Comparison of ENCODE assay signal across 13 cellular contexts in genomic region chr3:157700405-157700804, GRCh38.
A peak's percentile ranks its signal among the peaks of the same experiment; 100 is the strongest.
DNase-seq lines count a peak whose midpoint lies in the region; ATAC-seq and TF ChIP-seq lines count a peak whose summit lies in the region.
"Had no signal": no experiment of that assay in that cellular context is flagged by ENCODE, and none has a peak within 500 bp of the region (broad histone marks: within the 10 kb centered on the region; RNA-seq: fewer than 3 reads in every experiment).

No MANE protein-coding gene starts in this region.

- no peak overlapping the region for H2AFZ ChIP-seq in SK-N-SH (ENCODE audit: low read depth)

- peaks cover 0 to 10% of the 10 kb centered on the region in 2 experiments; a peak in 2 of 4 replicates for H3K4me1 ChIP-seq in SK-N-SH (ENCODE audit: control insufficient read depth in 1 of 2, insufficient read depth in 2 of 2, low read depth in 1 of 2, low read length in 1 of 2)
- H3K4me1 ChIP-seq: heart left ventricle, spleen had no signal

- H3K79me2 ChIP-seq in SK-N-SH (ENCODE audit: insufficient read depth), result no peaks in the 10 kb centered on the region

- no peaks in the 10 kb centered on the region for H3K9me3 ChIP-seq in SK-N-SH

- POLR2A ChIA-PET in SK-N-SH (lab: Yijun Ruan, JAX), result no interaction called here
- POLR2A ChIA-PET in activated CD4-positive, alpha-beta memory T cell treated with anti-CD3 and anti-CD28 coated beads, Interleukin-2, amount 10 ng/mL, durations not matched to agents 7 days and 5 days (lab: Charles Lee), result no interaction called here

- H3K4me3 Mint-ChIP-seq in activated CD4-positive, alpha-beta memory T cell treated with anti-CD3 and anti-CD28 coated beads, Interleukin-2, amount 10 ng/mL, durations not matched to agents 7 days and 5 days, result no peak overlapping the region
- H3K4me3 Mint-ChIP-seq: activated CD4-positive, alpha-beta T cell treated with anti-CD3 and anti-CD28 coated beads, Interleukin-2, amount 10 ng/mL, durations not matched to agents 7 days and 5 days had no signal

- CTCF ChIA-PET in SK-N-SH (lab: Yijun Ruan, JAX), result interaction anchor here (1.2 kb wide), 1 partner anchor 831 kb away, joined by 4 read pairs; no protein-coding TSS in a partner anchor
- CTCF ChIA-PET in activated CD4-positive, alpha-beta memory T cell treated with anti-CD3 and anti-CD28 coated beads, Interleukin-2, amount 10 ng/mL, durations not matched to agents 7 days and 5 days (lab: Charles Lee), result no interaction called here

- H3K9me3 Mint-ChIP-seq in activated CD4-positive, alpha-beta memory T cell treated with anti-CD3 and anti-CD28 coated beads, Interleukin-2, amount 10 ng/mL, durations not matched to agents 7 days and 5 days, result no peaks in the 10 kb centered on the region
- H3K9me3 Mint-ChIP-seq: activated CD4-positive, alpha-beta T cell treated with anti-CD3 and anti-CD28 coated beads, Interleukin-2, amount 10 ng/mL, durations not matched to agents 7 days and 5 days had no signal

- 67% methylated on average over 3 of the region's 3 CpGs for WGBS in SK-N-SH (ENCODE audit: low lambda C conversion rate)

- no peaks in the 10 kb centered on the region for H3F3A ChIP-seq in SK-N-SH (replicated peaks; ENCODE audit: insufficient read depth)

- ATAC-seq in omental fat pad (ENCODE audit: low FRiP score), result no peak
- ATAC-seq: heart left ventricle; stimulated activated naive CD8-positive, alpha-beta T cell treated with anti-CD3 and anti-CD28 coated beads, Interleukin-15, Interleukin-2, amounts not matched to agents 100 U/mL and 50 U/mL, for 24 hours had no signal

- H4K20me1 ChIP-seq in SK-N-SH (ENCODE audit: insufficient read depth), result no peaks in the 10 kb centered on the region

- no peaks in the 10 kb centered on the region for H3K9me2 ChIP-seq in SK-N-SH

- H3K27ac Mint-ChIP-seq in activated CD4-positive, alpha-beta memory T cell treated with anti-CD3 and anti-CD28 coated beads, Interleukin-2, amount 10 ng/mL, durations not matched to agents 7 days and 5 days, result no peak overlapping the region
- H3K27ac Mint-ChIP-seq: activated CD4-positive, alpha-beta T cell treated with anti-CD3 and anti-CD28 coated beads, Interleukin-2, amount 10 ng/mL, durations not matched to agents 7 days and 5 days had no signal

- H3K27me3 Mint-ChIP-seq in activated CD4-positive, alpha-beta memory T cell treated with anti-CD3 and anti-CD28 coated beads, Interleukin-2, amount 10 ng/mL, durations not matched to agents 7 days and 5 days, result no peaks in the 10 kb centered on the region
- H3K27me3 Mint-ChIP-seq: activated CD4-positive, alpha-beta T cell treated with anti-CD3 and anti-CD28 coated beads, Interleukin-2, amount 10 ng/mL, durations not matched to agents 7 days and 5 days had no signal

- H3K36me3 ChIP-seq in SK-N-SH (replicated peaks in 1 of 2; ENCODE audit: control insufficient read depth in 1 of 2, insufficient read depth in 2 of 2, low read length in 1 of 2), result no peaks in the 10 kb centered on the region
- H3K36me3 ChIP-seq: heart left ventricle, spleen had no signal

- no peak overlapping the region for H3K4me2 ChIP-seq in SK-N-SH

- H3K27ac ChIP-seq in C4-2B, result no peak overlapping the region
- H3K27ac ChIP-seq in SK-N-SH (ENCODE audit: low read depth in 2 of 2, low read length in 1 of 2), result no peak overlapping the region
- H3K27ac ChIP-seq: heart left ventricle, spleen had no signal

- no peak overlapping the region for H3K9ac ChIP-seq in SK-N-SH

- H3K27me3 ChIP-seq in SK-N-SH (ENCODE audit: insufficient read depth), result no peaks in the 10 kb centered on the region
- H3K27me3 ChIP-seq: spleen had no signal

- H3K4me3 ChIP-seq in SK-N-SH (ENCODE audit: low read depth in 2 of 2, low read length in 1 of 2) (no peak overlapping the region), fibroblast of villous mesenchyme (ENCODE audit: low read depth, low read length) (no peak overlapping the region)
- H3K4me3 ChIP-seq: heart left ventricle, spleen had no signal

- no peaks in the 10 kb centered on the region for H3K36me3 Mint-ChIP-seq in activated CD4-positive, alpha-beta memory T cell treated with anti-CD3 and anti-CD28 coated beads, Interleukin-2, amount 10 ng/mL, durations not matched to agents 7 days and 5 days (ENCODE audit: low read depth)

- TF ChIP-seq RAD21 in SK-N-SH (IDR thresholded peaks at IDR 0.05; ENCODE audit: low read length), result peak; percentile 43

- peak; percentile 56 for DNase-seq in HT1080 (ENCODE audit: low read depth)
- DNase-seq in SK-N-SH, result no peak
- no peak for DNase-seq in fibroblast of villous mesenchyme (ENCODE audit: low read depth)
- DNase-seq in DMS153 (lab: John Stamatoyannopoulos, UW), result no peak
- no peak for DNase-seq in activated CD4-positive, alpha-beta memory T cell treated with anti-CD3 and anti-CD28 coated beads, Interleukin-2, amount 10 ng/mL, durations not matched to agents 7 days and 5 days
- DNase-seq in NCI-H1092 (lab: John Stamatoyannopoulos, UW), result no peak
- no peak for DNase-seq in omental fat pad (ENCODE audit: low spot score)
- DNase-seq: activated CD4-positive, alpha-beta T cell treated with anti-CD3 and anti-CD28 coated beads, Interleukin-2, amount 10 ng/mL, durations not matched to agents 7 days and 5 days; heart left ventricle; NCI-H510A treated with DMSO at 0.1 percent for 48 hours; spleen; stimulated activated naive CD8-positive, alpha-beta T cell treated with anti-CD3 and anti-CD28 coated beads, Interleukin-15, Interleukin-2, amounts not matched to agents 100 U/mL and 50 U/mL, for 24 hours had no signal

- H3K4me1 Mint-ChIP-seq in activated CD4-positive, alpha-beta memory T cell treated with anti-CD3 and anti-CD28 coated beads, Interleukin-2, amount 10 ng/mL, durations not matched to agents 7 days and 5 days, result no peaks in the 10 kb centered on the region
- H3K4me1 Mint-ChIP-seq: activated CD4-positive, alpha-beta T cell treated with anti-CD3 and anti-CD28 coated beads, Interleukin-2, amount 10 ng/mL, durations not matched to agents 7 days and 5 days had no signal

- TF ChIP-seq CTCF in C4-2B (conservative IDR thresholded peaks at IDR 0.05), result peak; percentile 28; the same call in 1 of the 2 replicates
- 0 out of 2 replicates have a peak, but pooled peaks have one; percentile 15 for TF ChIP-seq CTCF in SK-N-SH (IDR thresholded peaks at IDR 0.05)
- TF ChIP-seq CTCF in fibroblast of villous mesenchyme (IDR thresholded peaks at IDR 0.05; ENCODE audit: insufficient read depth, low read depth, low read length), result peak; percentile 8
- TF ChIP-seq CTCF in omental fat pad (IDR thresholded peaks at IDR 0.05), result no peak

- no peak for TF ChIP-seq EP300 in SK-N-SH (IDR thresholded peaks at IDR 0.05; ENCODE audit: borderline replicate concordance in 1 of 2, low read depth in 1 of 2, low read length in 1 of 2)

TF ChIP-seq in SK-N-SH, 30 proteins besides CTCF, POLR2A, EP300 and RAD21 (continues in another document):
- no peak for TF ChIP-seq REST (IDR thresholded peaks at IDR 0.05; ENCODE audit: low read depth, low read length)
- no peak for TF ChIP-seq POLR2AphosphoS5 (IDR thresholded peaks at IDR 0.05; ENCODE audit: low read depth, low read length)
- no peak for TF ChIP-seq ELF1 (IDR thresholded peaks at IDR 0.05)
- TF ChIP-seq CHD2 (IDR thresholded peaks at IDR 0.05; ENCODE audit: low read length, partially characterized antibody), result no peak
- no peak for TF ChIP-seq NFIC (IDR thresholded peaks at IDR 0.05; ENCODE audit: borderline replicate concordance)
- no peak for TF ChIP-seq IRF3 (IDR thresholded peaks at IDR 0.05; ENCODE audit: low read depth, low read length)
- no peak for TF ChIP-seq EZH2phosphoT487 (IDR thresholded peaks at IDR 0.05; ENCODE audit: borderline replicate concordance, low read depth)
- TF ChIP-seq FOXJ3 (CRISPR knock-in tag; IDR thresholded peaks at IDR 0.05), result no peak
- TF ChIP-seq FOXM1 (IDR thresholded peaks at IDR 0.05; ENCODE audit: low read depth), result no peak
- TF ChIP-seq SMC3 (IDR thresholded peaks at IDR 0.05; ENCODE audit: low read depth, low read length), result no peak
- TF ChIP-seq TCF12 (IDR thresholded peaks at IDR 0.05), result no peak
- TF ChIP-seq RXRA (IDR thresholded peaks at IDR 0.05; ENCODE audit: borderline replicate concordance, low read depth), result no peak
- TF ChIP-seq MAX (IDR thresholded peaks at IDR 0.05; ENCODE audit: low read depth), result no peak

Comparison
In these comparisons a context has a peak if more than half of its experiments do, and no peak if none do; other contexts are left out.
1. CTCF ChIP-seq: peak in C4-2B (single experiment), SK-N-SH (single experiment) and fibroblast of villous mesenchyme (single experiment); none in omental fat pad (0 of 3).